In the genomic region with DNA sequence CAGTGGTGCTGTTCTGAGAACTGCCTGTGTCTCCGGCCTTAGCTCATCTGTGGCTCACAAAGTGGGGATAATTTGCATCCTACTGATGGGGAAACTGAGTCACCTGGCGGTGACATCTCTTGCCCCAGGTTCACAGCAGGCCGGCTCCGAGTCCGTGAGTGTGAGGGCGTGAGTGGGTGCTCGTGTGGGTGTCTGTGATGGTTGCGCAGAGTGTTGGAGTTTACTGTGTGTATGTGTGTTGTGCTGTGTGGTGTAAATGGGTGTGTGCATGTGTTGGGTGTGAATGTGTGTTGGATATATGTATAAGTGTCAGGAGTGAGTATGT, we compare ENCODE assay signal across 1 cellular context.
TF ChIP-seq lines count a peak whose summit lies in the region.

No MANE protein-coding gene starts in this region.

TF ChIP-seq in WTC11, 78 proteins besides CTCF, POLR2A, EP300 and RAD21 (continued from another document):
- no peak for TF ChIP-seq STAT6 (CRISPR knock-in tag; conservative IDR thresholded peaks at IDR 0.05; ENCODE audit: low read depth)
- TF ChIP-seq SMAD4 (CRISPR knock-in tag; IDR thresholded peaks at IDR 0.05): no peak
- no peak for TF ChIP-seq FOXJ3 (CRISPR knock-in tag; IDR thresholded peaks at IDR 0.05; ENCODE audit: borderline replicate concordance)
- TF ChIP-seq, protein P1, sequence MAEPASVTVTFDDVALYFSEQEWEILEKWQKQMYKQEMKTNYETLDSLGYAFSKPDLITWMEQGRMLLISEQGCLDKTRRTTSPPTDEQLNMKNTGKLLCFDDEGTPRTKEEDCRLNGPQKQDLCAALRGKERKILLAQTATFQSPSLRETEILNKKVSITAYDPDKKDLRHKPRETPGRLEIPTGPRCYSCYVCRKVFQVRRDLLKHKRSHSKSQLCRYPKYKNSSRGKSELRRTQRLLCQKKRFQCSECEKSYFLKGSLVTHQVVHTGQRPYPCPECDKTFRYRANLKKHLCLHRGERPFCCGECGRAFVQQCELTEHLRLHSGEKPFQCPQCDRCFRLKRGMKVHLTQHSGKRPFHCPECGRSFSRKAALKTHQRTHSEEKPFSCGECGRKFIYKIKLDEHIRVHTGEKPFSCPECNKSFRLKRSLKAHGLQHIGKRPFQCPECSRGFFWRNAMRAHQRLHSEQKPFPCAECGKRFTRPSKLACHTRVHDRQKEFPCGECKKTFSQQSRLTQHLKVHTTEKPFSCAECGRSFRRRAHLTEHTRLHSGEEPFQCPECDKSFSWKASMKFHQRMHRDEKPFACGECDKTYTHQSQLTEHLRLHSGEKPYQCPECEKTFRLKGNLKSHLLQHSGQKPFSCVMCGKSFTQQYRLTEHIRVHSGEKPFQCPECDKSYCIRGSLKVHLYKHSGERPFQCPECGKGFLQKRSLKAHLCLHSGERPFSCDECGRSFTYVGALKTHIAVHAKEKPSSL (CRISPR knock-in tag; conservative IDR thresholded peaks at IDR 0.05): no peak
- no peak for TF ChIP-seq NR1H2 (CRISPR knock-in tag; IDR thresholded peaks at IDR 0.05)
- TF ChIP-seq, protein P2, sequence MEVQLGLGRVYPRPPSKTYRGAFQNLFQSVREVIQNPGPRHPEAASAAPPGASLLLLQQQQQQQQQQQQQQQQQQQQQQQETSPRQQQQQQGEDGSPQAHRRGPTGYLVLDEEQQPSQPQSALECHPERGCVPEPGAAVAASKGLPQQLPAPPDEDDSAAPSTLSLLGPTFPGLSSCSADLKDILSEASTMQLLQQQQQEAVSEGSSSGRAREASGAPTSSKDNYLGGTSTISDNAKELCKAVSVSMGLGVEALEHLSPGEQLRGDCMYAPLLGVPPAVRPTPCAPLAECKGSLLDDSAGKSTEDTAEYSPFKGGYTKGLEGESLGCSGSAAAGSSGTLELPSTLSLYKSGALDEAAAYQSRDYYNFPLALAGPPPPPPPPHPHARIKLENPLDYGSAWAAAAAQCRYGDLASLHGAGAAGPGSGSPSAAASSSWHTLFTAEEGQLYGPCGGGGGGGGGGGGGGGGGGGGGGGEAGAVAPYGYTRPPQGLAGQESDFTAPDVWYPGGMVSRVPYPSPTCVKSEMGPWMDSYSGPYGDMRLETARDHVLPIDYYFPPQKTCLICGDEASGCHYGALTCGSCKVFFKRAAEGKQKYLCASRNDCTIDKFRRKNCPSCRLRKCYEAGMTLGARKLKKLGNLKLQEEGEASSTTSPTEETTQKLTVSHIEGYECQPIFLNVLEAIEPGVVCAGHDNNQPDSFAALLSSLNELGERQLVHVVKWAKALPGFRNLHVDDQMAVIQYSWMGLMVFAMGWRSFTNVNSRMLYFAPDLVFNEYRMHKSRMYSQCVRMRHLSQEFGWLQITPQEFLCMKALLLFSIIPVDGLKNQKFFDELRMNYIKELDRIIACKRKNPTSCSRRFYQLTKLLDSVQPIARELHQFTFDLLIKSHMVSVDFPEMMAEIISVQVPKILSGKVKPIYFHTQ (CRISPR knock-in tag; IDR thresholded peaks at IDR 0.05): no peak
